Comparison of ENCODE assay signal across 8 cellular contexts in genomic region chr5:115209279-115209678, GRCh38. TPM values are rescaled to one million over a fixed set of nuclear protein-coding genes. Genes with fewer than 3 reads are reported as not detected.
A peak's percentile ranks its signal among the peaks of the same experiment; 100 is the strongest.
DNase-seq lines count a peak whose midpoint lies in the region; ATAC-seq, FAIRE-seq and TF ChIP-seq lines count a peak whose summit lies in the region.

No MANE protein-coding gene starts in this region.

- H3K27me3 Mint-ChIP-seq in activated CD4-positive, alpha-beta T cell treated with anti-CD3 and anti-CD28 coated beads for 36 hours: no peaks in the 10 kb centered on the region
- H3K27me3 Mint-ChIP-seq in T-helper 2 cell treated with Interferon-gamma antibody and Interleukin-4, amounts not matched to agents 5 μg/mL and 100 μg/mL, for 36 hours (ENCODE audit: low read depth): no peaks in the 10 kb centered on the region

- CTCF ChIA-PET in activated CD4-positive, alpha-beta T cell treated with anti-CD3 and anti-CD28 coated beads for 36 hours (lab: Charles Lee): no interaction called here

- POLR2A ChIA-PET in activated CD4-positive, alpha-beta T cell treated with anti-CD3 and anti-CD28 coated beads for 36 hours (lab: Charles Lee): no interaction called here

- intact Hi-C loops in activated CD4-positive, alpha-beta T cell treated with anti-CD3 and anti-CD28 coated beads for 36 hours (cut with DNase I, micrococcal nuclease): loop anchor here (1.0 kb wide), 1 partner anchor 40 kb away; the partner anchor contains the start of gene TRIM36 (in 2 of the 2)
- intact Hi-C loops in sigmoid colon (cut with DNase I): no loop called here

- no peak overlapping the region for H3K27ac Mint-ChIP-seq in activated CD4-positive, alpha-beta T cell treated with anti-CD3 and anti-CD28 coated beads for 36 hours
- peak overlapping the region; percentile 82 for H3K27ac Mint-ChIP-seq in T-helper 2 cell treated with Interferon-gamma antibody and Interleukin-4, amounts not matched to agents 5 μg/mL and 100 μg/mL, for 36 hours

- H3K36me3 ChIP-seq in sigmoid colon: peaks cover 0 to 22% (median 3%) of the 10 kb centered on the region in 4 donors

- no peaks in the 10 kb centered on the region for H3K4me1 ChIP-seq in sigmoid colon

- H3K36me3 Mint-ChIP-seq in activated CD4-positive, alpha-beta T cell treated with anti-CD3 and anti-CD28 coated beads for 36 hours (ENCODE audit: low read depth): peaks cover 29% of the 10 kb centered on the region
- peaks cover 20% of the 10 kb centered on the region for H3K36me3 Mint-ChIP-seq in T-helper 2 cell treated with Interferon-gamma antibody and Interleukin-4, amounts not matched to agents 5 μg/mL and 100 μg/mL, for 36 hours (ENCODE audit: low read depth)

- TF ChIP-seq CTCF in sigmoid colon (IDR thresholded peaks at IDR 0.05): no peak

- ATAC-seq in activated CD4-positive, alpha-beta T cell treated with anti-CD3 and anti-CD28 coated beads for 36 hours: peak; percentile 96
- ATAC-seq in HG03066 (IDR thresholded peaks at IDR 0.05; ENCODE audit: low read depth, unreplicated experiment): peak; percentile 100

- peak; percentile 71 for DNase-seq in activated CD4-positive, alpha-beta T cell treated with anti-CD3 and anti-CD28 coated beads for 36 hours
- DNase-seq in activated CD4-positive, alpha-beta T cell treated with anti-CD3 and anti-CD28 coated beads for 4 hours: no peak
- DNase-seq in T-helper 2 cell treated with Interferon-gamma antibody and Interleukin-4, amounts not matched to agents 5 μg/mL and 100 μg/mL, for 36 hours (ENCODE audit: low spot score): peak; percentile 80
- DNase-seq in inferior parietal cortex (ENCODE audit: extremely low spot score) (peak; percentile 17), urothelium cell line (ENCODE audit: low spot score) (no peak), NCI-H226 (no peak), sigmoid colon (no peak)

- peak; percentile 32 for FAIRE-seq in urothelium cell line (lab: Jason Lieb, UNC)

- WGBS in sigmoid colon, 2 donors: 46 to 90% methylated on average over 3 of the region's 3 CpGs

- H3K27ac ChIP-seq in sigmoid colon: no peak overlapping the region

- H3K27me3 ChIP-seq in sigmoid colon: no peaks in the 10 kb centered on the region

- H3K9me3 Mint-ChIP-seq in activated CD4-positive, alpha-beta T cell treated with anti-CD3 and anti-CD28 coated beads for 36 hours (ENCODE audit: low read depth): no peaks in the 10 kb centered on the region
- no peaks in the 10 kb centered on the region for H3K9me3 Mint-ChIP-seq in T-helper 2 cell treated with Interferon-gamma antibody and Interleukin-4, amounts not matched to agents 5 μg/mL and 100 μg/mL, for 36 hours

- H3K9me3 ChIP-seq in sigmoid colon: no peaks in the 10 kb centered on the region

- no peak overlapping the region for H3K4me3 Mint-ChIP-seq in activated CD4-positive, alpha-beta T cell treated with anti-CD3 and anti-CD28 coated beads for 36 hours
- H3K4me3 Mint-ChIP-seq in T-helper 2 cell treated with Interferon-gamma antibody and Interleukin-4, amounts not matched to agents 5 μg/mL and 100 μg/mL, for 36 hours: peak overlapping the region; percentile 70

- H3K4me3 ChIP-seq in sigmoid colon: no peak overlapping the region

- peaks cover 13% of the 10 kb centered on the region for H3K4me1 Mint-ChIP-seq in activated CD4-positive, alpha-beta T cell treated with anti-CD3 and anti-CD28 coated beads for 36 hours
- peaks cover 17% of the 10 kb centered on the region for H3K4me1 Mint-ChIP-seq in T-helper 2 cell treated with Interferon-gamma antibody and Interleukin-4, amounts not matched to agents 5 μg/mL and 100 μg/mL, for 36 hours (ENCODE audit: low read depth)

- TF ChIP-seq POLR2A in sigmoid colon (IDR thresholded peaks at IDR 0.05): no peak

- TF ChIP-seq EP300 in sigmoid colon (IDR thresholded peaks at IDR 0.05): no peak

RNA-seq across cellular contexts. Expression of gene TRIM36, which starts 39.6 kb away (rescaled TPM):
- total RNA-seq in activated CD4-positive, alpha-beta T cell treated with anti-CD3 and anti-CD28 coated beads for 36 hours: under 1 TPM in 1 of 2 experiments, not detected in 1; 0.11 TPM
- total RNA-seq in sigmoid colon: 1 to 10 TPM in 2 of 4 donors, under 1 TPM in 1, not detected in 1; 0.66 to 1.4 (median 1.1) TPM
- 10 to 100 TPM in 2 of 3 donors, 1 to 10 TPM in 1; 5.0 to 18.0 (median 11.6) TPM for polyA plus RNA-seq in sigmoid colon

RNA-seq across cellular contexts. Expression of gene PGGT1B, which starts 53.4 kb away (rescaled TPM):
- 10 to 100 TPM; 38.9 to 44.3 TPM for total RNA-seq in activated CD4-positive, alpha-beta T cell treated with anti-CD3 and anti-CD28 coated beads for 36 hours
- 10 to 100 TPM; 11.4 to 18.3 (median 12.4) TPM for total RNA-seq in sigmoid colon
- 1 to 10 TPM; 5.4 to 8.0 (median 7.9) TPM for polyA plus RNA-seq in sigmoid colon

Comparison
In these comparisons a context has a peak if more than half of its experiments do, and no peak if none do; other contexts are left out.
1. DNase-seq: peak in activated CD4-positive, alpha-beta T cell treated with anti-CD3 and anti-CD28 coated beads for 36 hours (single experiment), T-helper 2 cell treated with Interferon-gamma antibody and Interleukin-4, amounts not matched to agents 5 μg/mL and 100 μg/mL, for 36 hours (single experiment) and inferior parietal cortex (single experiment); none in activated CD4-positive, alpha-beta T cell treated with anti-CD3 and anti-CD28 coated beads for 4 hours (0 of 2), urothelium cell line (single experiment), NCI-H226 (single experiment) and sigmoid colon (single experiment).